ENCODE assay signal across 8 cellular contexts in genomic region chr2:112542123-112542973, GRCh38.
A peak's percentile ranks its signal among the peaks of the same experiment; 100 is the strongest.
DNase-seq lines count a peak whose midpoint lies in the region; ATAC-seq lines count a peak whose summit lies in the region.

POLR1B (plus strand) TSS chr2:112542465; CDS start chr2:112542495, 30 bp downstream.

- H3K27me3 Mint-ChIP-seq in effector memory CD8-positive, alpha-beta T cell, result no peaks in the 10 kb centered on the region

- H3K27ac Mint-ChIP-seq in effector memory CD8-positive, alpha-beta T cell, result no peak within 1 kb of the TSS

- peaks cover 7 to 15% of the 10 kb centered on the region in 2 donors for H3K4me1 Mint-ChIP-seq in effector memory CD8-positive, alpha-beta T cell (ENCODE audit: low read depth in 2 of 2)

- no peaks in the 10 kb centered on the region for H3K9me3 Mint-ChIP-seq in effector memory CD8-positive, alpha-beta T cell

- H3K4me3 Mint-ChIP-seq in effector memory CD8-positive, alpha-beta T cell, result no peak within 1 kb of the TSS

- ATAC-seq in GM19455 (IDR thresholded peaks at IDR 0.05; ENCODE audit: unreplicated experiment), result peak; percentile 83
- ATAC-seq in HG03575 (IDR thresholded peaks at IDR 0.05; ENCODE audit: extremely low read depth, insufficient number of reproducible peaks, low FRiP score, unreplicated experiment), result peak; percentile 52
- ATAC-seq in effector memory CD8-positive, alpha-beta T cell (replicated peaks), result peak; percentile 81

- DNase-seq in CMK (ENCODE audit: low read depth) (peak; percentile 58), NCI-H82 treated with DMSO at 0.1 percent for 48 hours (lab: John Stamatoyannopoulos, UW; ENCODE audit: unreplicated experiment) (peak; percentile 74), medulla oblongata (ENCODE audit: extremely low spot score) (peak; percentile 93)
- peak; percentile 25 to 57 for DNase-seq in activated CD8-positive, alpha-beta memory T cell treated with anti-CD3 and anti-CD28 coated beads for 1 hour (ENCODE audit: extremely low read depth in 1 of 2, low read depth in 1 of 2)
- DNase-seq in effector memory CD8-positive, alpha-beta T cell, result peak in 2 of 3 experiments; percentile 55 to 57
- peak; percentile 57 for DNase-seq in stimulated activated CD8-positive, alpha-beta memory T cell treated with anti-CD3 and anti-CD28 coated beads, Interleukin-12 subunit alpha, Interleukin-12 subunit beta, amount 100 ng/mL, for 1 hour (ENCODE audit: low read depth)

- peaks cover 8% of the 10 kb centered on the region for H3K36me3 Mint-ChIP-seq in effector memory CD8-positive, alpha-beta T cell (ENCODE audit: insufficient read depth)

Comparison
In these comparisons a context has a peak if more than half of its experiments do, and no peak if none do; other contexts are left out.
1. Peak in every context shown above with its lines: DNase-seq and ATAC-seq.
2. DNase-seq: peak in every context shown above with its lines; median percentile 93 in medulla oblongata; 74 in NCI-H82 treated with DMSO at 0.1 percent for 48 hours; 58 in CMK; 57 in stimulated activated CD8-positive, alpha-beta memory T cell treated with anti-CD3 and anti-CD28 coated beads, Interleukin-12 subunit alpha, Interleukin-12 subunit beta, amount 100 ng/mL, for 1 hour; 56 in effector memory CD8-positive, alpha-beta T cell; 41 in activated CD8-positive, alpha-beta memory T cell treated with anti-CD3 and anti-CD28 coated beads for 1 hour.